11 cellular contexts compared by ENCODE assay signal in genomic region chr6:113361014-113361645, GRCh38.
A peak's percentile ranks its signal among the peaks of the same experiment; 100 is the strongest.
DNase-seq lines count a peak whose midpoint lies in the region; ATAC-seq, FAIRE-seq and TF ChIP-seq lines count a peak whose summit lies in the region.
"Had no signal": no experiment of that assay in that cellular context is flagged by ENCODE, and none has a peak within 500 bp of the region (broad histone marks: within the 10 kb centered on the region; RNA-seq: fewer than 3 reads in every experiment).

No MANE protein-coding gene starts in this region.

- TF ChIP-seq RAD21 in GM12878 (IDR thresholded peaks at IDR 0.05; ENCODE audit: insufficient read depth, low read depth, low read length), result no peak

- no peak overlapping the region for H3K4me3 Mint-ChIP-seq in nephron

- TF ChIP-seq EP300 in GM12878 (IDR thresholded peaks at IDR 0.05; ENCODE audit: borderline replicate concordance in 1 of 2, control insufficient read depth in 1 of 2, low read depth in 2 of 2, low read length in 2 of 2), result no peak

- no peaks in the 10 kb centered on the region for H3K36me3 Mint-ChIP-seq in nephron (ENCODE audit: low read depth)

- no peaks in the 10 kb centered on the region for H3K27me3 ChIP-seq in GM12878 (replicated peaks in 1 of 2; ENCODE audit: control insufficient read depth in 2 of 2, insufficient read depth in 2 of 2, low read length in 1 of 2)
- H3K27me3 ChIP-seq in gastrocnemius medialis, result no peaks in the 10 kb centered on the region

- SMC1A ChIA-PET in GM12878 (lab: Charles Lee; ENCODE audit: uncharacterized antibody, unreplicated experiment), result interaction anchor here (1.2 kb wide), 1 partner anchor 24 kb away, joined by 4 read pairs; no protein-coding TSS in a partner anchor

- H4K20me1 ChIP-seq in GM12878 (ENCODE audit: control insufficient read depth, insufficient read depth), result no peaks in the 10 kb centered on the region

- no peaks in the 10 kb centered on the region for H3K9me3 Mint-ChIP-seq in nephron

- intact Hi-C loops in GM12878 (cut with micrococcal nuclease; ENCODE audit: unreplicated experiment), result loop anchor here (5.0 kb wide), 1 partner anchor 271 kb away; no protein-coding TSS in a partner anchor
- intact Hi-C loops in posterior cingulate gyrus (cut with DNase I), result no loop called here
- intact Hi-C loops in gastrocnemius medialis (cut with DNase I; ENCODE audit: low total_unique reads), result no loop called here

- H3K4me1 ChIP-seq in GM12878 (ENCODE audit: control insufficient read depth, insufficient read depth, low read length) (no peaks in the 10 kb centered on the region), gastrocnemius medialis (peaks cover 0 to 7% of the 10 kb centered on the region in 2 donors)

- no peaks in the 10 kb centered on the region for H3K27me3 Mint-ChIP-seq in nephron (ENCODE audit: low read depth)

- peak; percentile 94 for DNase-seq in ELR (ENCODE audit: low read depth)
- DNase-seq in M059J (ENCODE audit: low read depth), result peak; percentile 98
- DNase-seq in GM12878 (ENCODE audit: low read depth, low spot score), result no peak
- DNase-seq in posterior cingulate gyrus, result no peak
- no peak for DNase-seq in NCI-H345 (lab: John Stamatoyannopoulos, UW)
- DNase-seq in gastrocnemius medialis, result no peak
- DNase-seq in NCI-H2227 treated with DMSO at 0.1 percent for 48 hours (lab: John Stamatoyannopoulos, UW), result no peak
- DNase-seq: activated naive CD4-positive, alpha-beta T cell; effector CD4-positive, alpha-beta T cell; KBM-7 had no signal

- ATAC-seq in GM12878 (peak; percentile 76), gastrocnemius medialis (no peak)

- BruUV-seq in GM12878 (replicated peaks; lab: Mats Ljungman, UMichigan), result no TSS peak

- H3K27ac ChIP-seq in GM12878 (ENCODE audit: control insufficient read depth, insufficient read depth) (no peak overlapping the region), gastrocnemius medialis (no peak overlapping the region)

- H3K4me2 ChIP-seq in GM12878 (ENCODE audit: control insufficient read depth, insufficient read depth), result no peak overlapping the region

- H3K27ac Mint-ChIP-seq in nephron, result peak overlapping the region in 2 of 3 experiments; percentile 36 to 65

- peak overlapping the region; percentile 6; the same call in 1 of the 2 replicates for H2AFZ ChIP-seq in GM12878 (ENCODE audit: control insufficient read depth, low read depth, low read length)

- no peaks in the 10 kb centered on the region for H3K36me3 ChIP-seq in GM12878 (ENCODE audit: control insufficient read depth in 2 of 2, insufficient read depth in 2 of 2, low read length in 1 of 2)
- no peaks in the 10 kb centered on the region for H3K36me3 ChIP-seq in gastrocnemius medialis

- CTCF ChIA-PET in GM12878 (lab: Yijun Ruan, JAX), result interaction anchor here (0.9 kb wide), 1 partner anchor 11 kb away, joined by 3 read pairs; no protein-coding TSS in a partner anchor

- no peaks in the 10 kb centered on the region for H3K79me2 ChIP-seq in GM12878 (ENCODE audit: control insufficient read depth, insufficient read depth, low read length)

- TF ChIP-seq POLR2A in GM12878 (IDR thresholded peaks at IDR 0.05; ENCODE audit: low read depth, low read length), result no peak
- no peak for TF ChIP-seq POLR2A in gastrocnemius medialis (IDR thresholded peaks at IDR 0.05)

- in situ Hi-C loops in GM12878 (cut with MboI) (no loop called here), gastrocnemius medialis (cut with MboI; ENCODE audit: low sequenced_read_pairs in 4 of 4) (no loop called here)

- RAD21 ChIA-PET in GM12878 (lab: Charles Lee; ENCODE audit: unreplicated experiment), result interaction anchor here (1.0 kb wide), 1 partner anchor 54 kb away, joined by 3 read pairs; no protein-coding TSS in a partner anchor

- H3K4me3 ChIP-seq in GM12878, result no peak overlapping the region
- no peak overlapping the region for H3K4me3 ChIP-seq in gastrocnemius medialis

- TF ChIP-seq CTCF in GM12878 (IDR thresholded peaks at IDR 0.05 in 2 of 3, conservative IDR thresholded peaks at IDR 0.05 in 1 of 3; ENCODE audit: control insufficient read depth in 2 of 3, extremely low read depth in 1 of 3, insufficient read depth in 1 of 3, low read depth in 3 of 3, low read length in 3 of 3) (no peak), nephron (IDR thresholded peaks at IDR 0.05; ENCODE audit: unreplicated experiment in 3 of 3) (no peak), gastrocnemius medialis (IDR thresholded peaks at IDR 0.05 in 4 of 5, conservative IDR thresholded peaks at IDR 0.05 in 1 of 5) (no peak)

- POLR2A ChIA-PET in GM12878 (lab: Charles Lee), result interaction anchor here (0.6 kb wide), 1 partner anchor 12 kb away, joined by 3 read pairs; no protein-coding TSS in a partner anchor

- 87% methylated on average over 8 of the region's 8 CpGs for WGBS in GM12878 (ENCODE audit: insufficient coverage, insufficient replicate concordance, low lambda C conversion rate, missing lambda C conversion rate)

- H3K9me3 ChIP-seq in GM12878 (replicated peaks; ENCODE audit: control insufficient read depth, insufficient read depth, low read length) (no peaks in the 10 kb centered on the region), gastrocnemius medialis (no peaks in the 10 kb centered on the region)

- peaks cover 19% of the 10 kb centered on the region for H3K4me1 Mint-ChIP-seq in nephron

- no peak for FAIRE-seq in GM12878 (lab: Jason Lieb, UNC)

- H3K9ac ChIP-seq in GM12878 (ENCODE audit: control insufficient read depth, insufficient read depth, low read length), result no peak overlapping the region

TF ChIP-seq in GM12878, 131 proteins besides CTCF, POLR2A, EP300 and RAD21 (continues in another document):
- TF ChIP-seq HDAC2 (IDR thresholded peaks at IDR 0.05) (no peak), SIN3A (IDR thresholded peaks at IDR 0.05; ENCODE audit: low read depth, low read length) (no peak), IKZF1 (conservative IDR thresholded peaks at IDR 0.05) (peak; percentile 49), MTA2 (IDR thresholded peaks at IDR 0.05; ENCODE audit: low read depth) (peak; percentile 57; the same call in 1 of the 2 replicates), CEBPZ (IDR thresholded peaks at IDR 0.05; ENCODE audit: low read depth, low read length) (no peak), SMC3 (IDR thresholded peaks at IDR 0.05; ENCODE audit: borderline replicate concordance, low read length) (no peak), CUX1 (IDR thresholded peaks at IDR 0.05; ENCODE audit: insufficient replicate concordance, low read depth, low read length) (peak; percentile 38), SMARCA5 (IDR thresholded peaks at IDR 0.05) (no peak), ZNF274 (IDR thresholded peaks at IDR 0.05; ENCODE audit: insufficient read depth, insufficient read length) (no peak), ZNF217 (IDR thresholded peaks at IDR 0.05) (no peak)

Comparison
In these comparisons a context has a peak if more than half of its experiments do, and no peak if none do; other contexts are left out.
1. DNase-seq: peak in ELR (single experiment) and M059J (single experiment); none in GM12878 (single experiment), posterior cingulate gyrus (0 of 10), NCI-H345 (single experiment), gastrocnemius medialis (0 of 2) and NCI-H2227 treated with DMSO at 0.1 percent for 48 hours (single experiment).